Comparison of ENCODE assay signal across 10 cellular contexts in the genomic region with DNA sequence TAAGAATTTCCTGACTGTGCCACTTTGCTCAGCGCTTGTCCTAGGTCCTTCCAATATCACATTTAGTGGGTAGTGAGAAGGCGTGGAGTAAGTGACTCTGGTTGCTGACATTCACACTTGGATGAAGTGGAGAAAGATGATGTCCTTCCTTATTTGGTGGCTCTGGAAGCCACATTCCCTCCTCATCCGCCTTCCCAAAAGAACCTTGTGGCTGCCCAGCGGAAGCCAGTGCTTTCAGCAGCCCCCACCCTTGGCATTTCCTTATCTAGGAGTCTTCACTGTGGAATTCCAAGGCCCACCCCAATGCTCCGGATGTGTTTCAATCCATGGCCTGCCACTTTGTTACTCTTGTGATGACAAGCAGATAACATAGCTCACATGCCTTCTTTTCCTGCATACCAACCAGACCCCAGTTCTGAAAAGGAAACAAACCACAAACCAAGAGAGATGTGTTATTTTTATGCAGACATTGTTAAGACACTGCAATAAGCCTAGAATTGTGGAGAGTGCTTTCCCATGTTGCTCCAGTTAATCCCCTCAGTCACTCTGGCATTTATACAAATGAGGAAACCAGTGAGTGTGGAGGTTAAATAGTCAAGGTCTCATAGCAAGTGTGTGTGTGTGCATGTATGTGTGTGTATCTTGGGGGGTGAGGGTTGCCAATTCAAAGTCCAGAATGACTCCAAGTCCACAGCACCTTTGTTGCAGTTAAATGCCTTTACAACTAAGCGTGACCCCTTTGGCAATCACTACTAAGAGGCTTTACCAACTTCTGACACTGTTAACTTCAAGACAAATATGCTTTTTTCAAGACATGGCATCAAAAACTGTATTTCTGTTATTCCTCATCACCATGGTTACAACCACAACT. TPM values are rescaled to one million over a fixed set of nuclear protein-coding genes. Genes with fewer than 3 reads are reported as not detected.
DNase-seq lines count a peak whose midpoint lies in the region; ATAC-seq, FAIRE-seq and TF ChIP-seq lines count a peak whose summit lies in the region.
"Had no signal": no experiment of that assay in that cellular context is flagged by ENCODE, and none has a peak within 500 bp of the region (broad histone marks: within the 10 kb centered on the region; RNA-seq: fewer than 3 reads in every experiment).

No MANE protein-coding gene starts in this region.

- H3K36me3 ChIP-seq in keratinocyte (ENCODE audit: control insufficient read depth in 2 of 2, extremely low read depth in 1 of 2, insufficient read depth in 2 of 2, low read length in 2 of 2): no peaks in the 10 kb centered on the region
- H3K36me3 ChIP-seq in tibial artery: no peaks in the 10 kb centered on the region

- dilution Hi-C loops in keratinocyte (cut with MboI; ENCODE audit: extremely low pct_ligation_motif_present, low sequenced_read_pairs): no loop called here

- TF ChIP-seq CTCF in brain (conservative IDR thresholded peaks at IDR 0.05) (no peak), keratinocyte (optimal IDR thresholded peaks at IDR 0.05 in 1 of 3, IDR thresholded peaks at IDR 0.05 in 1 of 3, conservative IDR thresholded peaks at IDR 0.05 in 1 of 3; ENCODE audit: extremely low read depth in 1 of 3, insufficient read depth in 2 of 3, low read length in 3 of 3) (no peak), tibial artery (IDR thresholded peaks at IDR 0.05) (no peak)

- no peaks in the 10 kb centered on the region for H3K79me2 ChIP-seq in keratinocyte (ENCODE audit: control insufficient read depth, insufficient read depth, low read length)

- no peaks in the 10 kb centered on the region for H3K36me3 Mint-ChIP-seq in brain

- peaks cover 3% of the 10 kb centered on the region for H3K27me3 Mint-ChIP-seq in brain

- peaks cover 42% of the 10 kb centered on the region for H3K4me1 Mint-ChIP-seq in brain
- H3K4me1 Mint-ChIP-seq: central memory CD8-positive, alpha-beta T cell had no signal

- peak overlapping the region in 3 of 5 experiments; percentile 81 to 95 (median 94) for H3K27ac Mint-ChIP-seq in brain

- H3K4me3 ChIP-seq in keratinocyte (ENCODE audit: control insufficient read depth in 2 of 3, extremely low read depth in 1 of 3, insufficient read depth in 2 of 3, low read depth in 1 of 3, low read length in 3 of 3): no peak overlapping the region
- H3K4me3 ChIP-seq in tibial artery: peak overlapping the region in 1 of 2 donors; percentile 18

- H3K9ac ChIP-seq in keratinocyte (ENCODE audit: control insufficient read depth, extremely low read depth, insufficient read depth, low read length): no peak overlapping the region

- H3K9me3 ChIP-seq in keratinocyte (ENCODE audit: control insufficient read depth, low read depth, low read length) (no peaks in the 10 kb centered on the region), tibial artery (no peaks in the 10 kb centered on the region)

- H3K27me3 ChIP-seq in keratinocyte (ENCODE audit: control insufficient read depth, extremely low read depth, insufficient read depth, low read length): no peaks in the 10 kb centered on the region
- H3K27me3 ChIP-seq in tibial artery: no peaks in the 10 kb centered on the region

- H3K9me1 ChIP-seq in keratinocyte (ENCODE audit: control insufficient read depth, extremely low read depth, insufficient read depth, low read length): no peaks in the 10 kb centered on the region

- H3K4me2 ChIP-seq in keratinocyte (ENCODE audit: control insufficient read depth, extremely low read depth, insufficient read depth, low read depth, low read length): peak overlapping the region; percentile 10

- no peaks in the 10 kb centered on the region for H4K20me1 ChIP-seq in keratinocyte (ENCODE audit: control insufficient read depth, extremely low read depth, insufficient read depth, low read length)

- H3K27ac ChIP-seq in keratinocyte (ENCODE audit: control insufficient read depth, insufficient read depth, low read length) (no peak overlapping the region), tibial artery (peak overlapping the region; percentile 82 to 87)

- peaks cover 14% of the 10 kb centered on the region for H3K4me1 ChIP-seq in keratinocyte (ENCODE audit: control insufficient read depth, extremely low read depth, insufficient read depth, low read length)
- H3K4me1 ChIP-seq in tibial artery: peaks cover 0 to 54% (median 34%) of the 10 kb centered on the region in 4 donors

- H2AFZ ChIP-seq in keratinocyte (ENCODE audit: control insufficient read depth, low read length): peak overlapping the region; percentile 12

- H3K9me3 Mint-ChIP-seq in brain: no peaks in the 10 kb centered on the region
- H3K9me3 Mint-ChIP-seq: central memory CD8-positive, alpha-beta T cell had no signal

- no peak for FAIRE-seq in keratinocyte (lab: Jason Lieb, UNC)

- H3K4me3 Mint-ChIP-seq in brain: peak overlapping the region in 1 of 5 experiments; percentile 5
- H3K4me3 Mint-ChIP-seq: central memory CD8-positive, alpha-beta T cell had no signal

- intact Hi-C loops in tibial artery (cut with DNase I; ENCODE audit: low total_unique reads): no loop called here

- ATAC-seq in HG02798 (IDR thresholded peaks at IDR 0.05; ENCODE audit: poor library complexity, unreplicated experiment) (no peak), HG02610 (IDR thresholded peaks at IDR 0.05; ENCODE audit: unreplicated experiment) (no peak)

- DNase-seq in HS-5 (ENCODE audit: low read depth) (peak; percentile 72), keratinocyte (ENCODE audit: low read depth, low spot score) (no peak), tibial artery (peak; percentile 60 to 84), NAMALWA (ENCODE audit: low spot score) (no peak), NCI-H1930 (lab: John Stamatoyannopoulos, UW) (no peak)
- DNase-seq: NCI-H774 had no signal

RNA-seq across cellular contexts. Expression of a gene that starts 10.3 kb away (rescaled TPM):
- not detected for polyA plus RNA-seq in brain (ENCODE audit: insufficient read depth, low read depth, low replicate concordance)
- polyA plus RNA-seq in keratinocyte: 0.06 to 0.07 TPM (median 0.07 TPM) in 3 replicates
- polyA plus RNA-seq in keratinocyte (2011; ENCODE audit: low read depth): 21.0 TPM
- 0.05 and 0.14 TPM in 2 replicates for polyA plus RNA-seq in keratinocyte (2011; cell fraction: cytosol; rRNA removed)
- 0.20 and 0.33 TPM in 2 replicates for polyA plus RNA-seq in keratinocyte (2011; cell fraction: nucleus; rRNA removed)
- polyA plus RNA-seq in keratinocyte (2012; ENCODE audit: low replicate concordance): 0.19 and 5.9 TPM in 2 replicates
- not detected in 3 replicates for polyA minus RNA-seq in keratinocyte
- polyA minus RNA-seq in keratinocyte (2011; cell fraction: cytosol; rRNA and poly(A)+ RNA removed): not detected
- polyA minus RNA-seq in keratinocyte (2011; cell fraction: nucleus; rRNA and poly(A)+ RNA removed): not detected in 2 replicates

RNA-seq across cellular contexts. Expression of a gene that starts 59.4 kb away (rescaled TPM):
- polyA plus RNA-seq in brain (ENCODE audit: insufficient read depth, low read depth, low replicate concordance) (27.1 TPM), keratinocyte (26.4 to 48.6 TPM (median 34.2 TPM) in 3 replicates)
- 8.2 TPM for polyA plus RNA-seq in keratinocyte (2011; ENCODE audit: low read depth)
- 23.0 and 35.5 TPM in 2 replicates for polyA plus RNA-seq in keratinocyte (2011; cell fraction: cytosol; rRNA removed)
- 22.6 and 27.2 TPM in 2 replicates for polyA plus RNA-seq in keratinocyte (2011; cell fraction: nucleus; rRNA removed)
- 39.2 and 41.6 TPM in 2 replicates for polyA plus RNA-seq in keratinocyte (2012; ENCODE audit: low replicate concordance)
- 6.5 to 45.7 TPM (median 22.4 TPM) in 3 replicates for polyA minus RNA-seq in keratinocyte
- 20.9 TPM for polyA minus RNA-seq in keratinocyte (2011; cell fraction: cytosol; rRNA and poly(A)+ RNA removed)
- 14.4 and 20.7 TPM in 2 replicates for polyA minus RNA-seq in keratinocyte (2011; cell fraction: nucleus; rRNA and poly(A)+ RNA removed)

Comparison
In these comparisons a context has a peak if more than half of its experiments do, and no peak if none do; other contexts are left out.
1. DNase-seq: peak in HS-5 (single experiment) and tibial artery (2 of 2); none in keratinocyte (single experiment), NAMALWA (single experiment) and NCI-H1930 (0 of 2).